Comparison of ENCODE assay signal across 8 cellular contexts in genomic region chr13:36820222-36820621, GRCh38. TPM values are rescaled to one million over a fixed set of nuclear protein-coding genes. Genes with fewer than 3 reads are reported as not detected.
A peak's percentile ranks its signal among the peaks of the same experiment; 100 is the strongest.
DNase-seq lines count a peak whose midpoint lies in the region; ATAC-seq and TF ChIP-seq lines count a peak whose summit lies in the region.

No MANE protein-coding gene starts in this region.

- no peaks in the 10 kb centered on the region for H3K9me3 ChIP-seq in mucosa of rectum (ENCODE audit: control insufficient read depth in 2 of 2, low read length in 2 of 2)

- H3K9me3 Mint-ChIP-seq in CD14-positive monocyte = no peaks in the 10 kb centered on the region
- H3K9me3 Mint-ChIP-seq in activated naive CD8-positive, alpha-beta T cell treated with anti-CD3 and anti-CD28 coated beads for 36 hours = no peaks in the 10 kb centered on the region

- peak overlapping the region; percentile 90 to 97 for H3K4me3 Mint-ChIP-seq in CD14-positive monocyte
- H3K4me3 Mint-ChIP-seq in activated naive CD8-positive, alpha-beta T cell treated with anti-CD3 and anti-CD28 coated beads for 36 hours = peak overlapping the region; percentile 90

- peaks cover 0 to 3% (median 0%) of the 10 kb centered on the region in 3 donors for H3K27me3 Mint-ChIP-seq in CD14-positive monocyte (ENCODE audit: low read depth in 3 of 3)
- no peaks in the 10 kb centered on the region for H3K27me3 Mint-ChIP-seq in activated naive CD8-positive, alpha-beta T cell treated with anti-CD3 and anti-CD28 coated beads for 36 hours

- peak overlapping the region; percentile 54 to 78 for H3K9ac ChIP-seq in mucosa of rectum (ENCODE audit: low read depth in 1 of 2, low read length in 2 of 2)

- H3K36me3 Mint-ChIP-seq in CD14-positive monocyte = peaks cover 3 to 4% of the 10 kb centered on the region in 2 donors
- peaks cover 16% of the 10 kb centered on the region for H3K36me3 Mint-ChIP-seq in activated naive CD8-positive, alpha-beta T cell treated with anti-CD3 and anti-CD28 coated beads for 36 hours

- peak overlapping the region; percentile 70 to 95 for H3K4me3 ChIP-seq in mucosa of rectum (ENCODE audit: low read length in 2 of 2)

- H3K27me3 ChIP-seq in mucosa of rectum (ENCODE audit: control insufficient read depth in 2 of 2, insufficient read depth in 2 of 2, low read length in 2 of 2) = no peaks in the 10 kb centered on the region

- intact Hi-C loops in CD14-positive monocyte (cut with micrococcal nuclease) = no loop called here

- H3K36me3 ChIP-seq in mucosa of rectum (ENCODE audit: control insufficient read depth in 2 of 2, insufficient read depth in 2 of 2, low read length in 2 of 2) = no peaks in the 10 kb centered on the region

- no peak overlapping the region for H3K27ac ChIP-seq in mucosa of rectum (ENCODE audit: low read depth in 2 of 2, low read length in 2 of 2)

- peak overlapping the region in 2 of 7 donors; percentile 92 to 93 for H3K27ac Mint-ChIP-seq in CD14-positive monocyte
- H3K27ac Mint-ChIP-seq in activated naive CD8-positive, alpha-beta T cell treated with anti-CD3 and anti-CD28 coated beads for 36 hours = peak overlapping the region; percentile 95

- no peak for DNase-seq in CD14-positive monocyte (ENCODE audit: low spot score)
- no peak for DNase-seq in activated naive CD8-positive, alpha-beta T cell treated with anti-CD3 and anti-CD28 coated beads for 36 hours
- no peak for DNase-seq in NCI-H2171 treated with DMSO at 0.1 percent for 48 hours (lab: John Stamatoyannopoulos, UW)
- no peak for DNase-seq in kidney glomerular epithelial cell (lab: John Stamatoyannopoulos, UW)
- no peak for DNase-seq in dedifferentiated amniotic fluid mesenchymal stem cell (ENCODE audit: extremely low spot score)

- H3K4me1 Mint-ChIP-seq in CD14-positive monocyte = peaks cover 42% of the 10 kb centered on the region
- H3K4me1 Mint-ChIP-seq in activated naive CD8-positive, alpha-beta T cell treated with anti-CD3 and anti-CD28 coated beads for 36 hours = peaks cover 58% of the 10 kb centered on the region

- ATAC-seq in GM19351 (IDR thresholded peaks at IDR 0.05; ENCODE audit: unreplicated experiment) (peak; percentile 54), HG03439 (IDR thresholded peaks at IDR 0.05; ENCODE audit: unreplicated experiment) (peak; percentile 43)

- H3K4me1 ChIP-seq in mucosa of rectum (ENCODE audit: control insufficient read depth in 2 of 2, insufficient read depth in 2 of 2, low read length in 2 of 2) = peaks cover 8 to 9% of the 10 kb centered on the region in 2 donors

- no peak for TF ChIP-seq CTCF in CD14-positive monocyte (IDR thresholded peaks at IDR 0.05)

RNA-seq across cellular contexts. Expression of gene RFXAP, which starts 1.2 kb away (rescaled TPM):
- polyA plus RNA-seq in CD14-positive monocyte = 1 to 10 TPM; 1.1 to 1.8 TPM
- 10 to 100 TPM; 12.6 to 15.6 TPM for total RNA-seq in activated naive CD8-positive, alpha-beta T cell treated with anti-CD3 and anti-CD28 coated beads for 36 hours
